ENCODE assay signal across 8 cellular contexts in the genomic region with DNA sequence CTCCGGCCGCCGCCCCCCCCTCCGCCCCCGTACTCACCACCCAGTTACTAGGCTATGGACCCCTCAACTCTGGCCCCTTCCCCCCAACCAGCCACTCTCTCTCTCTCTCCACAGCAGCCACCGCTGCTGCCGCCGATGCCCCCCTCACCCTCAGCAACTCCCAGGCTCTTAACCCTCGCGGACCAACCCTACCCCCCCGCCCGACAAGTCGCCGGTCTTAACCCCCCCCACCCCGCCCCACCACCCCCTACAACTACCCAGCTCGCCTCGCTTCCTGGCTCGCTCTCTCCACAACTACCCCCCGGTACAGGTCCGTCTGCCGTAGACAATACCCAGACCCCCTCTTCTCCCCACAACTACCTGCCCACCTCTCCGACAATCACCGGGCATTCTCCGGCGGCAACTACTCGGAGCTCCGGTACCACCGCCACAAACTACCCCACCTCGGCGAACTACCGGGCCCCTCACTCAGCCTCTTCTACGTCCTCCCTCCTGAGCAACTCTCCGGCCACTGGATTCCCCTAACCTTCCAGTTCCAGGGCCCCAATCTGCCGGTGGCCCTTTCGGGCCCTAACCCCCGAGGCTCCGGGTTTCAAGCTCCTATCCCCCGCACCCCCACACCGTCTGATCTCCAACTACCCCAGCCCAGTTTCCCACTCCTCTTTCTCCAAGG. TPM values are rescaled to one million over a fixed set of nuclear protein-coding genes. Genes with fewer than 3 reads are reported as not detected.
DNase-seq lines count a peak whose midpoint lies in the region; ATAC-seq and TF ChIP-seq lines count a peak whose summit lies in the region.

No MANE protein-coding gene starts in this region.

- TF ChIP-seq CTCF in fibroblast of mammary gland (conservative IDR thresholded peaks at IDR 0.05; ENCODE audit: control insufficient read depth, insufficient read depth, low read depth, low read length), result no peak
- TF ChIP-seq CTCF in ovary (IDR thresholded peaks at IDR 0.05), result no peak

- H3K4me3 ChIP-seq in fibroblast of mammary gland (ENCODE audit: control insufficient read depth, low read depth, low read length) (peak overlapping the region; percentile 97), ovary (peak overlapping the region; percentile 99)

- H3K36me3 Mint-ChIP-seq in activated CD4-positive, alpha-beta T cell treated with anti-CD3 and anti-CD28 coated beads, Interleukin-2, amount 10 ng/mL, durations not matched to agents 24 days and 14 days (ENCODE audit: low read depth), result peaks cover 53% of the 10 kb centered on the region
- peaks cover 60% of the 10 kb centered on the region for H3K36me3 Mint-ChIP-seq in activated CD8-positive, alpha-beta T cell treated with anti-CD3 and anti-CD28 coated beads, Interleukin-2, amount 10 ng/mL, durations not matched to agents 7 days and 5 days (ENCODE audit: low read depth)

- H3K27me3 Mint-ChIP-seq in activated CD4-positive, alpha-beta T cell treated with anti-CD3 and anti-CD28 coated beads, Interleukin-2, amount 10 ng/mL, durations not matched to agents 24 days and 14 days, result peaks cover 2% of the 10 kb centered on the region
- no peaks in the 10 kb centered on the region for H3K27me3 Mint-ChIP-seq in activated CD8-positive, alpha-beta T cell treated with anti-CD3 and anti-CD28 coated beads, Interleukin-2, amount 10 ng/mL, durations not matched to agents 7 days and 5 days (ENCODE audit: low read depth)

- ATAC-seq in activated CD8-positive, alpha-beta T cell treated with anti-CD3 and anti-CD28 coated beads, Interleukin-2, amount 10 ng/mL, durations not matched to agents 7 days and 5 days, result no peak
- ATAC-seq in HG02885 (IDR thresholded peaks at IDR 0.05; ENCODE audit: poor library complexity, unreplicated experiment), result no peak
- ATAC-seq in HG03520 (IDR thresholded peaks at IDR 0.05; ENCODE audit: unreplicated experiment), result no peak

- POLR2A ChIA-PET in activated CD8-positive, alpha-beta T cell treated with anti-CD3 and anti-CD28 coated beads, Interleukin-2, amount 10 ng/mL, durations not matched to agents 7 days and 5 days (lab: Charles Lee), result interaction anchor here (0.6 to 4.7 kb wide), 11 partner anchors 16 to 449 kb away, joined by 3 to 35 read pairs (median 3); partner anchors contain the start of genes ACADVL, DLG4, MPDU1 and TP53

- peak overlapping the region; percentile 95 for H3K27ac Mint-ChIP-seq in activated CD4-positive, alpha-beta T cell treated with anti-CD3 and anti-CD28 coated beads, Interleukin-2, amount 10 ng/mL, durations not matched to agents 24 days and 14 days
- peak overlapping the region; percentile 91 for H3K27ac Mint-ChIP-seq in activated CD8-positive, alpha-beta T cell treated with anti-CD3 and anti-CD28 coated beads, Interleukin-2, amount 10 ng/mL, durations not matched to agents 7 days and 5 days

- H3K9me3 ChIP-seq in ovary, result no peaks in the 10 kb centered on the region

- H3K9me3 Mint-ChIP-seq in activated CD4-positive, alpha-beta T cell treated with anti-CD3 and anti-CD28 coated beads, Interleukin-2, amount 10 ng/mL, durations not matched to agents 24 days and 14 days, result no peaks in the 10 kb centered on the region
- H3K9me3 Mint-ChIP-seq in activated CD8-positive, alpha-beta T cell treated with anti-CD3 and anti-CD28 coated beads, Interleukin-2, amount 10 ng/mL, durations not matched to agents 7 days and 5 days (ENCODE audit: insufficient read depth), result no peaks in the 10 kb centered on the region

- H3K4me3 Mint-ChIP-seq in activated CD4-positive, alpha-beta T cell treated with anti-CD3 and anti-CD28 coated beads, Interleukin-2, amount 10 ng/mL, durations not matched to agents 24 days and 14 days, result peak overlapping the region; percentile 99
- peak overlapping the region; percentile 98 for H3K4me3 Mint-ChIP-seq in activated CD8-positive, alpha-beta T cell treated with anti-CD3 and anti-CD28 coated beads, Interleukin-2, amount 10 ng/mL, durations not matched to agents 7 days and 5 days

- no peak for TF ChIP-seq EP300 in ovary (IDR thresholded peaks at IDR 0.05)

- DNase-seq in activated CD4-positive, alpha-beta T cell treated with anti-CD3 and anti-CD28 coated beads, Interleukin-2, amount 10 ng/mL, durations not matched to agents 24 days and 14 days, result peak; percentile 76
- no peak for DNase-seq in activated CD4-positive, alpha-beta T cell treated with anti-CD3 and anti-CD28 coated beads, Interleukin-2, amount 50 U/mL, for 1 hour
- peak; percentile 56 for DNase-seq in activated CD8-positive, alpha-beta T cell treated with anti-CD3 and anti-CD28 coated beads, Interleukin-2, amount 10 ng/mL, durations not matched to agents 7 days and 5 days
- DNase-seq in fibroblast of mammary gland (ENCODE audit: low read depth) (no peak), ovary (peak; percentile 55 to 75 (median 69)), HuH-7.5 (ENCODE audit: low spot score) (no peak)

- peak overlapping the region; percentile 82 to 85 for H3K27ac ChIP-seq in ovary

- intact Hi-C loops in activated CD4-positive, alpha-beta T cell treated with anti-CD3 and anti-CD28 coated beads, Interleukin-2, amount 10 ng/mL, durations not matched to agents 24 days and 14 days (cut with micrococcal nuclease), result loop anchor here (1.0 to 10.0 kb wide), 5 partner anchors 14 to 916 kb away; partner anchors contain the start of genes EIF5A, ELP5 and PER1
- intact Hi-C loops in ovary (cut with DNase I), result no loop called here

- TF ChIP-seq POLR2A in ovary (IDR thresholded peaks at IDR 0.05), result no peak

- no peaks in the 10 kb centered on the region for H3K36me3 ChIP-seq in ovary

- H3K4me1 Mint-ChIP-seq in activated CD4-positive, alpha-beta T cell treated with anti-CD3 and anti-CD28 coated beads, Interleukin-2, amount 10 ng/mL, durations not matched to agents 24 days and 14 days, result peaks cover 62% of the 10 kb centered on the region
- H3K4me1 Mint-ChIP-seq in activated CD8-positive, alpha-beta T cell treated with anti-CD3 and anti-CD28 coated beads, Interleukin-2, amount 10 ng/mL, durations not matched to agents 7 days and 5 days (ENCODE audit: low read depth), result peaks cover 68% of the 10 kb centered on the region

- peaks cover 7% of the 10 kb centered on the region for H3K4me1 ChIP-seq in ovary (ENCODE audit: insufficient read depth)

- no peaks in the 10 kb centered on the region for H3K27me3 ChIP-seq in ovary

- CTCF ChIA-PET in activated CD8-positive, alpha-beta T cell treated with anti-CD3 and anti-CD28 coated beads, Interleukin-2, amount 10 ng/mL, durations not matched to agents 7 days and 5 days (lab: Charles Lee), result interaction anchor here (1.0 to 3.3 kb wide), 5 partner anchors 15 to 322 kb away, joined by 3 to 24 read pairs (median 4); no protein-coding TSS in a partner anchor

- 0 to 1% (median 1%) methylated on average over 36 to 39 of the region's 39 CpGs for WGBS in ovary, 3 donors

RNA-seq across cellular contexts. Expression of gene PHF23, which starts 0.7 kb away (rescaled TPM):
- total RNA-seq in activated CD4-positive, alpha-beta T cell treated with anti-CD3 and anti-CD28 coated beads, Interleukin-2, amount 10 ng/mL, durations not matched to agents 24 days and 14 days, result 46.2 and 51.7 TPM in 2 replicates
- 10 to 100 TPM; 53.6 to 57.9 TPM for total RNA-seq in activated CD8-positive, alpha-beta T cell treated with anti-CD3 and anti-CD28 coated beads, Interleukin-2, amount 10 ng/mL, durations not matched to agents 7 days and 5 days
- total RNA-seq in ovary, result 10 to 100 TPM; 19.4 to 57.7 (median 41.0) TPM
- 10 to 100 TPM; 23.3 to 42.5 TPM for polyA plus RNA-seq in ovary

RNA-seq across cellular contexts. Expression of gene GABARAP, which starts 3.7 kb away (rescaled TPM):
- 124 and 126 TPM in 2 replicates for total RNA-seq in activated CD4-positive, alpha-beta T cell treated with anti-CD3 and anti-CD28 coated beads, Interleukin-2, amount 10 ng/mL, durations not matched to agents 24 days and 14 days
- total RNA-seq in activated CD8-positive, alpha-beta T cell treated with anti-CD3 and anti-CD28 coated beads, Interleukin-2, amount 10 ng/mL, durations not matched to agents 7 days and 5 days, result 100 to 1,000 TPM; 203 to 227 TPM
- total RNA-seq in ovary, result 1,000 to 10,000 TPM in 1 of 7 donors, 100 to 1,000 TPM in 6; 526 to 1,303 (median 619) TPM
- polyA plus RNA-seq in ovary, result 1,000 to 10,000 TPM in 1 of 2 donors, 100 to 1,000 TPM in 1; 763 to 1,518 TPM

RNA-seq across cellular contexts. Expression of gene DVL2, which starts 4.2 kb away (rescaled TPM):
- total RNA-seq in activated CD4-positive, alpha-beta T cell treated with anti-CD3 and anti-CD28 coated beads, Interleukin-2, amount 10 ng/mL, durations not matched to agents 24 days and 14 days, result 71.1 and 77.7 TPM in 2 replicates
- total RNA-seq in activated CD8-positive, alpha-beta T cell treated with anti-CD3 and anti-CD28 coated beads, Interleukin-2, amount 10 ng/mL, durations not matched to agents 7 days and 5 days, result 10 to 100 TPM; 52.4 to 56.6 TPM
- 10 to 100 TPM; 36.9 to 80.6 (median 61.3) TPM for total RNA-seq in ovary
- 10 to 100 TPM in 1 of 2 donors, 1 to 10 TPM in 1; 8.2 to 49.0 TPM for polyA plus RNA-seq in ovary

RNA-seq across cellular contexts. Expression of gene CTDNEP1, which starts 13.0 kb away (rescaled TPM):
- total RNA-seq in activated CD4-positive, alpha-beta T cell treated with anti-CD3 and anti-CD28 coated beads, Interleukin-2, amount 10 ng/mL, durations not matched to agents 24 days and 14 days, result 188 and 190 TPM in 2 replicates
- total RNA-seq in activated CD8-positive, alpha-beta T cell treated with anti-CD3 and anti-CD28 coated beads, Interleukin-2, amount 10 ng/mL, durations not matched to agents 7 days and 5 days, result 100 to 1,000 TPM; 171 to 186 TPM
- 100 to 1,000 TPM in 5 of 7 donors, 10 to 100 TPM in 2; 42.3 to 136 (median 123) TPM for total RNA-seq in ovary
- polyA plus RNA-seq in ovary, result 100 to 1,000 TPM in 1 of 2 donors, 10 to 100 TPM in 1; 82.5 to 256 TPM

RNA-seq across cellular contexts. Expression of gene ELP5, which starts 13.5 kb away (rescaled TPM):
- 74.3 and 76.8 TPM in 2 replicates for total RNA-seq in activated CD4-positive, alpha-beta T cell treated with anti-CD3 and anti-CD28 coated beads, Interleukin-2, amount 10 ng/mL, durations not matched to agents 24 days and 14 days
- total RNA-seq in activated CD8-positive, alpha-beta T cell treated with anti-CD3 and anti-CD28 coated beads, Interleukin-2, amount 10 ng/mL, durations not matched to agents 7 days and 5 days, result 10 to 100 TPM; 63.5 to 66.1 TPM
- 10 to 100 TPM; 18.7 to 55.7 (median 40.6) TPM for total RNA-seq in ovary
- 10 to 100 TPM; 35.1 to 56.0 TPM for polyA plus RNA-seq in ovary

Comparison
In these comparisons a context has a peak if more than half of its experiments do, and no peak if none do; other contexts are left out.
1. DNase-seq: peak in activated CD4-positive, alpha-beta T cell treated with anti-CD3 and anti-CD28 coated beads, Interleukin-2, amount 10 ng/mL, durations not matched to agents 24 days and 14 days (single experiment), activated CD8-positive, alpha-beta T cell treated with anti-CD3 and anti-CD28 coated beads, Interleukin-2, amount 10 ng/mL, durations not matched to agents 7 days and 5 days (single experiment) and ovary (5 of 5); none in activated CD4-positive, alpha-beta T cell treated with anti-CD3 and anti-CD28 coated beads, Interleukin-2, amount 50 U/mL, for 1 hour (single experiment), fibroblast of mammary gland (single experiment) and HuH-7.5 (single experiment).